ENCODE assay signal across 23 cellular contexts in genomic region chr5:39226558-39226957, GRCh38. TPM values are rescaled to one million over a fixed set of nuclear protein-coding genes. Genes with fewer than 3 reads are reported as not detected.
DNase-seq lines count a peak whose midpoint lies in the region; ATAC-seq, FAIRE-seq and TF ChIP-seq lines count a peak whose summit lies in the region.
"Had no signal": no experiment of that assay in that cellular context is flagged by ENCODE, and none has a peak within 500 bp of the region (broad histone marks: within the 10 kb centered on the region; RNA-seq: fewer than 3 reads in every experiment).

No MANE protein-coding gene starts in this region.

- H3K36me3 ChIP-seq in naive thymus-derived CD4-positive, alpha-beta T cell (ENCODE audit: control insufficient read depth in 2 of 3, insufficient read depth in 3 of 3, low read length in 3 of 3) = no peaks in the 10 kb centered on the region
- H3K36me3 ChIP-seq in hepatocyte (replicated peaks; ENCODE audit: insufficient read depth, low read depth) = no peaks in the 10 kb centered on the region
- H3K36me3 ChIP-seq: BLaER1 had no signal

- H3K27me3 Mint-ChIP-seq in activated CD8-positive, alpha-beta T cell treated with anti-CD3 and anti-CD28 coated beads for 36 hours = no peaks in the 10 kb centered on the region
- no peaks in the 10 kb centered on the region for H3K27me3 Mint-ChIP-seq in activated CD8-positive, alpha-beta T cell treated with anti-CD3 and anti-CD28 coated beads, Interleukin-2, amount 10 ng/mL, durations not matched to agents 7 days and 5 days (ENCODE audit: low read depth)
- no peaks in the 10 kb centered on the region for H3K27me3 Mint-ChIP-seq in activated naive CD8-positive, alpha-beta T cell treated with anti-CD3 and anti-CD28 coated beads, Interleukin-2, amount 50 U/mL, for 24 hours
- H3K27me3 Mint-ChIP-seq in naive thymus-derived CD4-positive, alpha-beta T cell = no peaks in the 10 kb centered on the region
- H3K27me3 Mint-ChIP-seq: CD8-positive, alpha-beta memory T cell had no signal

- peaks cover 29% of the 10 kb centered on the region for H3K4me1 Mint-ChIP-seq in activated CD8-positive, alpha-beta T cell treated with anti-CD3 and anti-CD28 coated beads for 36 hours (ENCODE audit: low read depth)
- H3K4me1 Mint-ChIP-seq in activated CD8-positive, alpha-beta T cell treated with anti-CD3 and anti-CD28 coated beads, Interleukin-2, amount 10 ng/mL, durations not matched to agents 7 days and 5 days (ENCODE audit: low read depth) = peaks cover 16% of the 10 kb centered on the region
- H3K4me1 Mint-ChIP-seq in activated naive CD8-positive, alpha-beta T cell treated with anti-CD3 and anti-CD28 coated beads, Interleukin-2, amount 50 U/mL, for 24 hours = peaks cover 19% of the 10 kb centered on the region
- H3K4me1 Mint-ChIP-seq in naive thymus-derived CD4-positive, alpha-beta T cell = peaks cover 19 to 55% (median 33%) of the 10 kb centered on the region in 7 donors

- 74% methylated on average over 1 of the region's 1 CpG for WGBS in hepatocyte (ENCODE audit: low lambda C conversion rate, missing lambda C conversion rate)

- no peak for ATAC-seq in activated CD8-positive, alpha-beta T cell treated with anti-CD3 and anti-CD28 coated beads for 36 hours
- ATAC-seq in activated CD8-positive, alpha-beta T cell treated with anti-CD3 and anti-CD28 coated beads, Interleukin-2, amount 10 ng/mL, durations not matched to agents 7 days and 5 days = no peak
- ATAC-seq in activated naive CD8-positive, alpha-beta T cell treated with anti-CD3 and anti-CD28 coated beads, Interleukin-2, amount 50 U/mL, for 24 hours = no peak
- ATAC-seq in naive thymus-derived CD4-positive, alpha-beta T cell = no peak
- no peak for ATAC-seq in HG03565 (IDR thresholded peaks at IDR 0.05; ENCODE audit: unreplicated experiment)

- no peak for DNase-seq in activated CD8-positive, alpha-beta T cell treated with anti-CD3 and anti-CD28 coated beads for 36 hours
- no peak for DNase-seq in activated CD8-positive, alpha-beta T cell treated with anti-CD3 and anti-CD28 coated beads, Interleukin-2, amount 10 ng/mL, durations not matched to agents 7 days and 5 days
- no peak for DNase-seq in HTR-8/SVneo (ENCODE audit: insufficient read length, low spot score)
- DNase-seq in activated naive CD8-positive, alpha-beta T cell treated with anti-CD3 and anti-CD28 coated beads, Interleukin-2, amount 50 U/mL, for 24 hours = no peak
- DNase-seq in naive thymus-derived CD4-positive, alpha-beta T cell = no peak
- no peak for DNase-seq in hepatocyte (ENCODE audit: low spot score)
- DNase-seq in NCI-H187 (lab: John Stamatoyannopoulos, UW) = no peak
- DNase-seq: CD8-positive, alpha-beta memory T cell; EL; GOT3; KBM-7; NCI-H1105; NCI-H2081 treated with DMSO at 0.1 percent for 48 hours; NCI-H446 treated with DMSO at 0.1 percent for 48 hours; NCI-H69; NK-92 treated with Interleukin-12 subunit alpha and Interleukin-12 subunit beta, amount 100 ng/mL, for 24 hours; Right ventricle myocardium superior had no signal

- H3K79me2 ChIP-seq in hepatocyte = no peaks in the 10 kb centered on the region

- H3K27ac ChIP-seq in naive thymus-derived CD4-positive, alpha-beta T cell (ENCODE audit: low read depth, low read length) = no peak overlapping the region
- no peak overlapping the region for H3K27ac ChIP-seq in hepatocyte
- H3K27ac ChIP-seq: BLaER1 had no signal

- H3K4me3 Mint-ChIP-seq in activated CD8-positive, alpha-beta T cell treated with anti-CD3 and anti-CD28 coated beads for 36 hours = peak overlapping the region; percentile 0
- no peak overlapping the region for H3K4me3 Mint-ChIP-seq in activated CD8-positive, alpha-beta T cell treated with anti-CD3 and anti-CD28 coated beads, Interleukin-2, amount 10 ng/mL, durations not matched to agents 7 days and 5 days
- peak overlapping the region; percentile 2 for H3K4me3 Mint-ChIP-seq in activated naive CD8-positive, alpha-beta T cell treated with anti-CD3 and anti-CD28 coated beads, Interleukin-2, amount 50 U/mL, for 24 hours
- peak overlapping the region in 9 of 10 donors; percentile 13 to 66 (median 58) for H3K4me3 Mint-ChIP-seq in naive thymus-derived CD4-positive, alpha-beta T cell
- H3K4me3 Mint-ChIP-seq: CD8-positive, alpha-beta memory T cell had no signal

- FAIRE-seq in HTR-8/SVneo (lab: Jason Lieb, UNC) = peak; percentile 26
- FAIRE-seq: GM12891, GM19239, RCC 7860 had no signal

- H3K4me3 ChIP-seq in naive thymus-derived CD4-positive, alpha-beta T cell (ENCODE audit: low read length) = no peak overlapping the region
- H3K4me3 ChIP-seq in hepatocyte = no peak overlapping the region
- H3K4me3 ChIP-seq: BLaER1 had no signal

- intact Hi-C loops in activated CD8-positive, alpha-beta T cell treated with anti-CD3 and anti-CD28 coated beads for 36 hours (cut with micrococcal nuclease) = no loop called here
- intact Hi-C loops in naive thymus-derived CD4-positive, alpha-beta T cell (cut with micrococcal nuclease) = no loop called here

- no peak overlapping the region for H2AFZ ChIP-seq in hepatocyte

- H3K9me3 Mint-ChIP-seq in activated CD8-positive, alpha-beta T cell treated with anti-CD3 and anti-CD28 coated beads for 36 hours = no peaks in the 10 kb centered on the region
- H3K9me3 Mint-ChIP-seq in activated CD8-positive, alpha-beta T cell treated with anti-CD3 and anti-CD28 coated beads, Interleukin-2, amount 10 ng/mL, durations not matched to agents 7 days and 5 days (ENCODE audit: insufficient read depth) = no peaks in the 10 kb centered on the region
- no peaks in the 10 kb centered on the region for H3K9me3 Mint-ChIP-seq in activated naive CD8-positive, alpha-beta T cell treated with anti-CD3 and anti-CD28 coated beads, Interleukin-2, amount 50 U/mL, for 24 hours
- no peaks in the 10 kb centered on the region for H3K9me3 Mint-ChIP-seq in naive thymus-derived CD4-positive, alpha-beta T cell
- H3K9me3 Mint-ChIP-seq: CD8-positive, alpha-beta memory T cell had no signal

- no peaks in the 10 kb centered on the region for H4K20me1 ChIP-seq in hepatocyte (ENCODE audit: insufficient read depth, poor library complexity, severe bottlenecking)
- H4K20me1 ChIP-seq: BLaER1 had no signal

- H3K27ac Mint-ChIP-seq in activated CD8-positive, alpha-beta T cell treated with anti-CD3 and anti-CD28 coated beads for 36 hours = peak overlapping the region; percentile 30
- no peak overlapping the region for H3K27ac Mint-ChIP-seq in activated CD8-positive, alpha-beta T cell treated with anti-CD3 and anti-CD28 coated beads, Interleukin-2, amount 10 ng/mL, durations not matched to agents 7 days and 5 days
- H3K27ac Mint-ChIP-seq in activated naive CD8-positive, alpha-beta T cell treated with anti-CD3 and anti-CD28 coated beads, Interleukin-2, amount 50 U/mL, for 24 hours = no peak overlapping the region
- H3K27ac Mint-ChIP-seq in naive thymus-derived CD4-positive, alpha-beta T cell = peak overlapping the region in 8 of 9 donors; percentile 20 to 82 (median 56)

- no peaks in the 10 kb centered on the region for H3K27me3 ChIP-seq in naive thymus-derived CD4-positive, alpha-beta T cell (ENCODE audit: control insufficient read depth in 2 of 2, insufficient read depth in 2 of 2, low read length in 2 of 2)
- no peaks in the 10 kb centered on the region for H3K27me3 ChIP-seq in hepatocyte
- H3K27me3 ChIP-seq: BLaER1 had no signal

- POLR2A ChIA-PET in activated CD8-positive, alpha-beta T cell treated with anti-CD3 and anti-CD28 coated beads for 36 hours (lab: Charles Lee) = interaction anchor here (1.3 to 1.5 kb wide), 3 partner anchors 9 to 25 kb away, joined by 3 to 4 read pairs (median 3); no protein-coding TSS in a partner anchor
- POLR2A ChIA-PET in activated CD8-positive, alpha-beta T cell treated with anti-CD3 and anti-CD28 coated beads, Interleukin-2, amount 10 ng/mL, durations not matched to agents 7 days and 5 days (lab: Charles Lee) = interaction anchor here (0.6 kb wide), 1 partner anchor 1983 kb away, joined by 3 read pairs; no protein-coding TSS in a partner anchor
- POLR2A ChIA-PET in naive thymus-derived CD4-positive, alpha-beta T cell (lab: Charles Lee) = interaction anchor here (0.5 to 1.7 kb wide), 10 partner anchors 9 to 1514 kb away, joined by 3 to 13 read pairs (median 4); no protein-coding TSS in a partner anchor

- no peaks in the 10 kb centered on the region for H3K9me3 ChIP-seq in naive thymus-derived CD4-positive, alpha-beta T cell (ENCODE audit: control insufficient read depth in 2 of 3, low read length in 3 of 3)
- no peaks in the 10 kb centered on the region for H3K9me3 ChIP-seq in hepatocyte (ENCODE audit: low read depth)
- H3K9me3 ChIP-seq: BLaER1 had no signal

- CTCF ChIA-PET in activated CD8-positive, alpha-beta T cell treated with anti-CD3 and anti-CD28 coated beads for 36 hours (lab: Charles Lee) = interaction anchor here (0.9 to 12.6 kb wide), 6 partner anchors 9 to 146 kb away, joined by 3 to 317 read pairs (median 4); no protein-coding TSS in a partner anchor
- CTCF ChIA-PET in activated CD8-positive, alpha-beta T cell treated with anti-CD3 and anti-CD28 coated beads, Interleukin-2, amount 10 ng/mL, durations not matched to agents 7 days and 5 days (lab: Charles Lee) = interaction anchor here (1.0 to 9.6 kb wide), 4 partner anchors 8 to 57 kb away, joined by 3 to 108 read pairs (median 5); partner anchors contain the start of gene FYB1
- CTCF ChIA-PET in naive thymus-derived CD4-positive, alpha-beta T cell (lab: Charles Lee) = interaction anchor here (0.6 to 4.7 kb wide), 5 partner anchors 10 to 57 kb away, joined by 3 to 20 read pairs (median 4); no protein-coding TSS in a partner anchor

- no peaks in the 10 kb centered on the region for H3K36me3 Mint-ChIP-seq in activated CD8-positive, alpha-beta T cell treated with anti-CD3 and anti-CD28 coated beads for 36 hours (ENCODE audit: low read depth)
- H3K36me3 Mint-ChIP-seq in activated CD8-positive, alpha-beta T cell treated with anti-CD3 and anti-CD28 coated beads, Interleukin-2, amount 10 ng/mL, durations not matched to agents 7 days and 5 days (ENCODE audit: low read depth) = no peaks in the 10 kb centered on the region
- H3K36me3 Mint-ChIP-seq in activated naive CD8-positive, alpha-beta T cell treated with anti-CD3 and anti-CD28 coated beads, Interleukin-2, amount 50 U/mL, for 24 hours (ENCODE audit: low read depth) = no peaks in the 10 kb centered on the region
- H3K36me3 Mint-ChIP-seq in naive thymus-derived CD4-positive, alpha-beta T cell = no peaks in the 10 kb centered on the region

- H3K9me2 ChIP-seq in hepatocyte (replicated peaks; ENCODE audit: insufficient read depth) = no peaks in the 10 kb centered on the region

- no peak overlapping the region for H3K4me2 ChIP-seq in hepatocyte
- H3K4me2 ChIP-seq: BLaER1 had no signal

- no peak for TF ChIP-seq CTCF in activated CD8-positive, alpha-beta T cell treated with anti-CD3 and anti-CD28 coated beads for 36 hours (IDR thresholded peaks at IDR 0.05)
- TF ChIP-seq CTCF in hepatocyte (IDR thresholded peaks at IDR 0.05; ENCODE audit: poor library complexity) = no peak

- H3K4me1 ChIP-seq in naive thymus-derived CD4-positive, alpha-beta T cell (ENCODE audit: control insufficient read depth in 2 of 2, insufficient read depth in 2 of 2, low read length in 2 of 2) = peaks cover 5 to 13% of the 10 kb centered on the region in 2 donors
- H3K4me1 ChIP-seq in hepatocyte (ENCODE audit: insufficient read depth) = peaks cover 6% of the 10 kb centered on the region
- H3K4me1 ChIP-seq: BLaER1 had no signal

RNA-seq across cellular contexts. Expression of gene FYB1, which starts 7.2 kb away (rescaled TPM):
- total RNA-seq in activated CD8-positive, alpha-beta T cell treated with anti-CD3 and anti-CD28 coated beads for 36 hours = 10 to 100 TPM; 82.8 to 83.0 TPM
- total RNA-seq in activated CD8-positive, alpha-beta T cell treated with anti-CD3 and anti-CD28 coated beads, Interleukin-2, amount 10 ng/mL, durations not matched to agents 7 days and 5 days = 100 to 1,000 TPM; 198 to 215 TPM
- total RNA-seq in naive thymus-derived CD4-positive, alpha-beta T cell = 100 to 1,000 TPM; 310 to 701 (median 497) TPM
- polyA plus RNA-seq in naive thymus-derived CD4-positive, alpha-beta T cell = 100 to 1,000 TPM; 342 to 488 TPM
- 2.4 and 2.6 TPM in 2 replicates for total RNA-seq in hepatocyte
- polyA plus RNA-seq in hepatocyte = 1.1 and 1.2 TPM in 2 replicates
- total RNA-seq: A673 had no signal

Comparison
In these comparisons a context has a peak if more than half of its experiments do, and no peak if none do; other contexts are left out.
1. H3K27ac Mint-ChIP-seq: peak in activated CD8-positive, alpha-beta T cell treated with anti-CD3 and anti-CD28 coated beads for 36 hours (single experiment) and naive thymus-derived CD4-positive, alpha-beta T cell (8 of 9); none in activated CD8-positive, alpha-beta T cell treated with anti-CD3 and anti-CD28 coated beads, Interleukin-2, amount 10 ng/mL, durations not matched to agents 7 days and 5 days (single experiment) and activated naive CD8-positive, alpha-beta T cell treated with anti-CD3 and anti-CD28 coated beads, Interleukin-2, amount 50 U/mL, for 24 hours (single experiment).
2. RNA of gene FYB1, which starts 7.2 kb away (total RNA-seq): 310 to 701 TPM in naive thymus-derived CD4-positive, alpha-beta T cell, 198 to 215 TPM in activated CD8-positive, alpha-beta T cell treated with anti-CD3 and anti-CD28 coated beads, Interleukin-2, amount 10 ng/mL, durations not matched to agents 7 days and 5 days and 82.8 to 83.0 TPM in activated CD8-positive, alpha-beta T cell treated with anti-CD3 and anti-CD28 coated beads for 36 hours; 2.4 to 2.6 TPM in hepatocyte; every median in the first group is over 10 times any median in the second.